Comparison of ENCODE assay signal across 20 cellular contexts in genomic region chr4:47784222-47784621, GRCh38. TPM values are rescaled to one million over a fixed set of nuclear protein-coding genes. Genes with fewer than 3 reads are reported as not detected.
DNase-seq lines count a peak whose midpoint lies in the region; ATAC-seq, FAIRE-seq and TF ChIP-seq lines count a peak whose summit lies in the region.
"Had no signal": no experiment of that assay in that cellular context is flagged by ENCODE, and none has a peak within 500 bp of the region (broad histone marks: within the 10 kb centered on the region; RNA-seq: fewer than 3 reads in every experiment).

No MANE protein-coding gene starts in this region.

- no peak for TF ChIP-seq CTCF in cardiac muscle cell (IDR thresholded peaks at IDR 0.05; ENCODE audit: low read depth, low read length)
- no peak for TF ChIP-seq CTCF in bronchial epithelial cell (IDR thresholded peaks at IDR 0.05; ENCODE audit: insufficient read depth, low read length, severe bottlenecking)
- no peak for TF ChIP-seq CTCF in foreskin fibroblast (IDR thresholded peaks at IDR 0.05; ENCODE audit: low read depth, low read length)

- DNase-seq in cardiac muscle cell (ENCODE audit: low read depth in 1 of 2, low spot score in 1 of 2) (no peak), right cardiac atrium (no peak), bronchial epithelial cell (ENCODE audit: low read depth) (peak; percentile 6), foreskin fibroblast (peak; percentile 3 to 4), H7 (no peak), NCI-H526 treated with DMSO at 0.1 percent for 48 hours (lab: John Stamatoyannopoulos, UW) (no peak)
- DNase-seq: 8988T; BE2C; CD4-positive, alpha-beta T cell; DMS79; NCI-H1048; NCI-H146; NCI-H2081 treated with DMSO at 0.1 percent for 48 hours; NCI-H510A treated with DMSO at 0.1 percent for 48 hours; PC-9 had no signal

- H3K36me3 ChIP-seq in cardiac muscle cell (no peaks in the 10 kb centered on the region), bronchial epithelial cell (ENCODE audit: control insufficient read depth, insufficient read depth, low read length) (no peaks in the 10 kb centered on the region), H7 (replicated peaks; ENCODE audit: control insufficient read depth, insufficient read depth, low read length) (no peaks in the 10 kb centered on the region)
- H3K36me3 ChIP-seq: BE2C had no signal

- H3K4me1 ChIP-seq in cardiac muscle cell (ENCODE audit: low read depth) (peaks cover 36% of the 10 kb centered on the region), right cardiac atrium (ENCODE audit: control insufficient read depth, insufficient read depth, low read length) (no peaks in the 10 kb centered on the region)

- H3K9me3 ChIP-seq in cardiac muscle cell (ENCODE audit: low read depth) (no peaks in the 10 kb centered on the region), right cardiac atrium (ENCODE audit: control insufficient read depth, low read length) (no peaks in the 10 kb centered on the region)
- H3K9me3 ChIP-seq: BE2C had no signal

- no peak for ATAC-seq in right cardiac atrium
- ATAC-seq in GM21737 (IDR thresholded peaks at IDR 0.05; ENCODE audit: unreplicated experiment), result no peak
- no peak for ATAC-seq in GM18867 (IDR thresholded peaks at IDR 0.05; ENCODE audit: unreplicated experiment)
- ATAC-seq: HCT116 had no signal

- H3K27ac ChIP-seq in cardiac muscle cell (peak overlapping the region; percentile 92), right cardiac atrium (ENCODE audit: low read length) (no peak overlapping the region)
- H3K27ac ChIP-seq: PC-9 had no signal

- no peak for FAIRE-seq in bronchial epithelial cell (lab: Jason Lieb, UNC)
- FAIRE-seq: D721Med had no signal

- H3K27me3 ChIP-seq in cardiac muscle cell (no peaks in the 10 kb centered on the region), right cardiac atrium (ENCODE audit: control insufficient read depth, insufficient read depth) (no peaks in the 10 kb centered on the region), bronchial epithelial cell (ENCODE audit: control insufficient read depth, insufficient read depth, low read length) (no peaks in the 10 kb centered on the region), H7 (ENCODE audit: control insufficient read depth, insufficient read depth, low read length) (no peaks in the 10 kb centered on the region)
- H3K27me3 ChIP-seq: BE2C had no signal

- H3K4me3 ChIP-seq in cardiac muscle cell, result no peak overlapping the region
- no peak overlapping the region for H3K4me3 ChIP-seq in right cardiac atrium (ENCODE audit: low read length)
- no peak overlapping the region for H3K4me3 ChIP-seq in bronchial epithelial cell (ENCODE audit: low read depth, low read length)
- H3K4me3 ChIP-seq in foreskin fibroblast (ENCODE audit: low read depth in 1 of 2, low read length in 2 of 2), result no peak overlapping the region
- no peak overlapping the region for H3K4me3 ChIP-seq in H7 (ENCODE audit: insufficient read depth, low read depth, low read length)
- H3K4me3 ChIP-seq: PC-9 had no signal

- intact Hi-C loops in right cardiac atrium (cut with DNase I), result no loop called here

RNA-seq across cellular contexts. Expression of gene CORIN, which starts 53.6 kb away (rescaled TPM):
- total RNA-seq in cardiac muscle cell (118 and 169 TPM in 2 replicates), right cardiac atrium (100 to 1,000 TPM; 125 to 226 (median 200) TPM), bronchial epithelial cell (0.26 and 0.38 TPM in 2 replicates)
- polyA plus RNA-seq in cardiac muscle cell (110 and 168 TPM in 2 replicates), right cardiac atrium (66.2 TPM)
- total RNA-seq in H7 (2014; rRNA removed; shearing (Covaris generic)), result 0.07 and 0.48 TPM in 2 replicates
- total RNA-seq: G401, PC-9 had no signal

Comparison
In these comparisons a context has a peak if more than half of its experiments do, and no peak if none do; other contexts are left out.
1. DNase-seq: peak in bronchial epithelial cell (single experiment) and foreskin fibroblast (2 of 2); none in cardiac muscle cell (0 of 2), right cardiac atrium (0 of 3), H7 (single experiment) and NCI-H526 treated with DMSO at 0.1 percent for 48 hours (single experiment).
2. RNA of gene CORIN, which starts 53.6 kb away (total RNA-seq): 125 to 226 TPM in right cardiac atrium and 118 to 169 TPM in cardiac muscle cell; 0.26 to 0.38 TPM in bronchial epithelial cell and 0.07 to 0.48 TPM in H7; every median in the first group is over 10 times any median in the second.